Comparison of ENCODE assay signal across 1 cellular context in the genomic region with DNA sequence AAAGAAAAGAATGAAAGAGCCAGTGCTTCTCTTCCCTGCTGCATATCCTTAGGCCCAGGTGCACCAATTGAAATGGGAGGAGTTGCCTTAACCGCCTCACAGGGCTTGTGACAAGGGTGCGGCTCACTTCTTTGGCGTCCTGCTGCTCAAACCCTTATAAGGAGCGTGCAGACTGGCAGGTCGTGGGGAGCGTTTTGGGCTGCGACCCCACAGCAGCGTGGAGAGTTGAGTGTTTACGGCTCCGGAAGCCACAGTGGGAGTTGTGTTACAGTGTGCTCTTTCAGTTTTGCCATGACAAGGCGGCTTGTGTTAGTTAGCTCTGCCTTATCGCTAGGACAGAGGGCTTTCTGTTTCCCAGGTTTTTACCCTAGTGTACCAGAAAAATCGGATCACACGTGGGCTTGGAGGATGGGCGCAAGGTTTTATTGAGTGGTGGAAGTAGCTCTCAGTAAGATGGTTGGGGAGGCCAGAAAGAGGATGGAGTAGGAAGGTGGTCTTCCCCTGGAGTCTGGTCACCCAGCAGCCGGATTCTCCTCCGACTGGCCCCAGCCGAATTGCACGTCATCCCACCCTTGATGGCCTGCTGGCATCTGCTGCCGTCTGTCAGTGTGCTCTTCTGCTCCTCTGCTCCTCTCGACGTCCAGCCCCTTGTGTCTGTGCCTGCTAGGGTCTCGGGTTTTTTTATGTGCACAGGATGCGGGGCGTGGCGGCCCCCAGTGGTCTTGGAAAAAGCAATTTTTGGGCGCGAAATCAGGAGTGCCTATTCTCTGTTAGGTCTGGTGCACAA.
TF ChIP-seq lines count a peak whose summit lies in the region.

No MANE protein-coding gene starts in this region.

TF ChIP-seq in GM23338, 12 proteins besides CTCF, POLR2A, EP300 and RAD21 (continued from another document):
- TF ChIP-seq, protein P1, sequence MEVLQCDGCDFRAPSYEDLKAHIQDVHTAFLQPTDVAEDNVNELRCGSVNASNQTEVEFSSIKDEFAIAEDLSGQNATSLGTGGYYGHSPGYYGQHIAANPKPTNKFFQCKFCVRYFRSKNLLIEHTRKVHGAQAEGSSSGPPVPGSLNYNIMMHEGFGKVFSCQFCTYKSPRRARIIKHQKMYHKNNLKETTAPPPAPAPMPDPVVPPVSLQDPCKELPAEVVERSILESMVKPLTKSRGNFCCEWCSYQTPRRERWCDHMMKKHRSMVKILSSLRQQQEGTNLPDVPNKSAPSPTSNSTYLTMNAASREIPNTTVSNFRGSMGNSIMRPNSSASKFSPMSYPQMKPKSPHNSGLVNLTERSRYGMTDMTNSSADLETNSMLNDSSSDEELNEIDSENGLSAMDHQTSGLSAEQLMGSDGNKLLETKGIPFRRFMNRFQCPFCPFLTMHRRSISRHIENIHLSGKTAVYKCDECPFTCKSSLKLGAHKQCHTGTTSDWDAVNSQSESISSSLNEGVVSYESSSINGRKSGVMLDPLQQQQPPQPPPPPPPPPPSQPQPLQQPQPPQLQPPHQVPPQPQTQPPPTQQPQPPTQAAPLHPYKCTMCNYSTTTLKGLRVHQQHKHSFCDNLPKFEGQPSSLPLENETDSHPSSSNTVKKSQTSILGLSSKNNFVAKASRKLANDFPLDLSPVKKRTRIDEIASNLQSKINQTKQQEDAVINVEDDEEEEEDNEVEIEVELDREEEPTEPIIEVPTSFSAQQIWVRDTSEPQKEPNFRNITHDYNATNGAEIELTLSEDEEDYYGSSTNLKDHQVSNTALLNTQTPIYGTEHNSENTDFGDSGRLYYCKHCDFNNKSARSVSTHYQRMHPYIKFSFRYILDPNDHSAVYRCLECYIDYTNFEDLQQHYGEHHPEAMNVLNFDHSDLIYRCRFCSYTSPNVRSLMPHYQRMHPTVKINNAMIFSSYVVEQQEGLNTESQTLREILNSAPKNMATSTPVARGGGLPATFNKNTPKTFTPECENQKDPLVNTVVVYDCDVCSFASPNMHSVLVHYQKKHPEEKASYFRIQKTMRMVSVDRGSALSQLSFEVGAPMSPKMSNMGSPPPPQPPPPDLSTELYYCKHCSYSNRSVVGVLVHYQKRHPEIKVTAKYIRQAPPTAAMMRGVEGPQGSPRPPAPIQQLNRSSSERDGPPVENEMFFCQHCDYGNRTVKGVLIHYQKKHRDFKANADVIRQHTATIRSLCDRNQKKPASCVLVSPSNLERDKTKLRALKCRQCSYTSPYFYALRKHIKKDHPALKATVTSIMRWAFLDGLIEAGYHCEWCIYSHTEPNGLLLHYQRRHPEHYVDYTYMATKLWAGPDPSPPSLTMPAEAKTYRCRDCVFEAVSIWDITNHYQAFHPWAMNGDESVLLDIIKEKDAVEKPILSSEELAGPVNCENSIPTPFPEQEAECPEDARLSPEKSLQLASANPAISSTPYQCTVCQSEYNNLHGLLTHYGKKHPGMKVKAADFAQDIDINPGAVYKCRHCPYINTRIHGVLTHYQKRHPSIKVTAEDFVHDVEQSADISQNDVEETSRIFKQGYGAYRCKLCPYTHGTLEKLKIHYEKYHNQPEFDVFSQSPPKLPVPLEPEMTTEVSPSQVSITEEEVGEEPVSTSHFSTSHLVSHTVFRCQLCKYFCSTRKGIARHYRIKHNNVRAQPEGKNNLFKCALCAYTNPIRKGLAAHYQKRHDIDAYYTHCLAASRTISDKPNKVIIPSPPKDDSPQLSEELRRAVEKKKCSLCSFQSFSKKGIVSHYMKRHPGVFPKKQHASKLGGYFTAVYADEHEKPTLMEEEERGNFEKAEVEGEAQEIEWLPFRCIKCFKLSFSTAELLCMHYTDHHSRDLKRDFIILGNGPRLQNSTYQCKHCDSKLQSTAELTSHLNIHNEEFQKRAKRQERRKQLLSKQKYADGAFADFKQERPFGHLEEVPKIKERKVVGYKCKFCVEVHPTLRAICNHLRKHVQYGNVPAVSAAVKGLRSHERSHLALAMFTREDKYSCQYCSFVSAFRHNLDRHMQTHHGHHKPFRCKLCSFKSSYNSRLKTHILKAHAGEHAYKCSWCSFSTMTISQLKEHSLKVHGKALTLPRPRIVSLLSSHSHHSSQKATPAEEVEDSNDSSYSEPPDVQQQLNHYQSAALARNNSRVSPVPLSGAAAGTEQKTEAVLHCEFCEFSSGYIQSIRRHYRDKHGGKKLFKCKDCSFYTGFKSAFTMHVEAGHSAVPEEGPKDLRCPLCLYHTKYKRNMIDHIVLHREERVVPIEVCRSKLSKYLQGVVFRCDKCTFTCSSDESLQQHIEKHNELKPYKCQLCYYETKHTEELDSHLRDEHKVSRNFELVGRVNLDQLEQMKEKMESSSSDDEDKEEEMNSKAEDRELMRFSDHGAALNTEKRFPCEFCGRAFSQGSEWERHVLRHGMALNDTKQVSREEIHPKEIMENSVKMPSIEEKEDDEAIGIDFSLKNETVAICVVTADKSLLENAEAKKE (CRISPR knock-in tag; IDR thresholded peaks at IDR 0.05) = no peak
- TF ChIP-seq NANOG (IDR thresholded peaks at IDR 0.05; ENCODE audit: borderline replicate concordance) (no peak), ZNF114 (CRISPR knock-in tag; IDR thresholded peaks at IDR 0.05) (no peak), POLR2AphosphoS5 (IDR thresholded peaks at IDR 0.05; ENCODE audit: low read depth) (no peak)
- TF ChIP-seq, protein P2, sequence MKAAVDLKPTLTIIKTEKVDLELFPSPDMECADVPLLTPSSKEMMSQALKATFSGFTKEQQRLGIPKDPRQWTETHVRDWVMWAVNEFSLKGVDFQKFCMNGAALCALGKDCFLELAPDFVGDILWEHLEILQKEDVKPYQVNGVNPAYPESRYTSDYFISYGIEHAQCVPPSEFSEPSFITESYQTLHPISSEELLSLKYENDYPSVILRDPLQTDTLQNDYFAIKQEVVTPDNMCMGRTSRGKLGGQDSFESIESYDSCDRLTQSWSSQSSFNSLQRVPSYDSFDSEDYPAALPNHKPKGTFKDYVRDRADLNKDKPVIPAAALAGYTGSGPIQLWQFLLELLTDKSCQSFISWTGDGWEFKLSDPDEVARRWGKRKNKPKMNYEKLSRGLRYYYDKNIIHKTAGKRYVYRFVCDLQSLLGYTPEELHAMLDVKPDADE (IDR thresholded peaks at IDR 0.05) = no peak
